ENCODE assay signal across 8 cellular contexts in the genomic region with DNA sequence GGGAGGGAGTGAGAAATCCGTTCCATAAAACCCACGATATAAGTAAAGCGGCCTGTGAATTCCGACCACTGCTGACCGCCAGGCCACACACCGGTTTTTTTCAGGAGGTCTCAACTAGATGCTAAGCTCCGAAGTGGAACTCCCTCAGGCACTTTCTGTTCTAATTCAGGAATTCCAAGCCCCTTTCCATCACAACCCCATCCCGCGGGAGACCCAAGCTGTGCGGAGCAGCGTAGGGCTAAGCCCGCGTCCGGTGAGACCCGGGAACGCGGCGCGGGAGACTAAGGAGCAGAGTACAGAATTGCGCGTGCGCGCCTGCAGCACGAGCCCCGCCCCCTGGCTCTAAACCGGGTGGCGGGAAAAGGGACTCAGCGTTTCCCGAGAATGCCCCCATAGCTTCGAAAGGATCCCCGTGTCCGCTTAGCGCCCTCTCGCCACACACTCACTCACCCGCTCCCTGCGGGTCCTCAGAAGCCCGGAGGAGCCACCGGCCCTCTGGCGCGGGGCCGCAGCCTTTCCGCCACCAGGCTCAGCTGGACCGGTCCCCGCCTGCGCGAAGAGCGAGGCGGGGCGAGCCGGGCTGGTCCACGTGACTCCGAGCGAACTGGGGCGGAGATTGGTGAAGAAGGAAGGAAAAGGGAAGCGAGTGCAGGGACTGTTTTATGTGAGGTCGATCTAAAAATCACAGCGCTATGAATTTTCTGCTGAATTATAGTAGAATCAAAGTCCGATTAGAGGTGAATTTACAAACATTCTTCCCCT. TPM values are rescaled to one million over a fixed set of nuclear protein-coding genes. Genes with fewer than 3 reads are reported as not detected.
DNase-seq lines count a peak whose midpoint lies in the region; ATAC-seq and TF ChIP-seq lines count a peak whose summit lies in the region.

A gene with protein sequence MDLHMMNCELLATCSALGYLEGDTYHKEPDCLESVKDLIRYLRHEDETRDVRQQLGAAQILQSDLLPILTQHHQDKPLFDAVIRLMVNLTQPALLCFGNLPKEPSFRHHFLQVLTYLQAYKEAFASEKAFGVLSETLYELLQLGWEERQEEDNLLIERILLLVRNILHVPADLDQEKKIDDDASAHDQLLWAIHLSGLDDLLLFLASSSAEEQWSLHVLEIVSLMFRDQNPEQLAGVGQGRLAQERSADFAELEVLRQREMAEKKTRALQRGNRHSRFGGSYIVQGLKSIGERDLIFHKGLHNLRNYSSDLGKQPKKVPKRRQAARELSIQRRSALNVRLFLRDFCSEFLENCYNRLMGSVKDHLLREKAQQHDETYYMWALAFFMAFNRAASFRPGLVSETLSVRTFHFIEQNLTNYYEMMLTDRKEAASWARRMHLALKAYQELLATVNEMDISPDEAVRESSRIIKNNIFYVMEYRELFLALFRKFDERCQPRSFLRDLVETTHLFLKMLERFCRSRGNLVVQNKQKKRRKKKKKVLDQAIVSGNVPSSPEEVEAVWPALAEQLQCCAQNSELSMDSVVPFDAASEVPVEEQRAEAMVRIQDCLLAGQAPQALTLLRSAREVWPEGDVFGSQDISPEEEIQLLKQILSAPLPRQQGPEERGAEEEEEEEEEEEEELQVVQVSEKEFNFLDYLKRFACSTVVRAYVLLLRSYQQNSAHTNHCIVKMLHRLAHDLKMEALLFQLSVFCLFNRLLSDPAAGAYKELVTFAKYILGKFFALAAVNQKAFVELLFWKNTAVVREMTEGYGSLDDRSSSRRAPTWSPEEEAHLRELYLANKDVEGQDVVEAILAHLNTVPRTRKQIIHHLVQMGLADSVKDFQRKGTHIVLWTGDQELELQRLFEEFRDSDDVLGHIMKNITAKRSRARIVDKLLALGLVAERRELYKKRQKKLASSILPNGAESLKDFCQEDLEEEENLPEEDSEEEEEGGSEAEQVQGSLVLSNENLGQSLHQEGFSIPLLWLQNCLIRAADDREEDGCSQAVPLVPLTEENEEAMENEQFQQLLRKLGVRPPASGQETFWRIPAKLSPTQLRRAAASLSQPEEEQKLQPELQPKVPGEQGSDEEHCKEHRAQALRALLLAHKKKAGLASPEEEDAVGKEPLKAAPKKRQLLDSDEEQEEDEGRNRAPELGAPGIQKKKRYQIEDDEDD (minus strand): TSS at position 567 of the 762 bp plus-strand sequence. CDS start 15,256 bp downstream, outside the sequence.

- no peaks in the 10 kb centered on the region for H3K36me3 ChIP-seq in Panc1 (ENCODE audit: control insufficient read depth, insufficient read depth, low read length)
- no peaks in the 10 kb centered on the region for H3K36me3 ChIP-seq in muscle layer of colon (ENCODE audit: insufficient read depth, low read length)

- intact Hi-C loops in Panc1 (cut with micrococcal nuclease; ENCODE audit: unreplicated experiment), result no loop called here

- BruUV-seq in Panc1 (replicated peaks; lab: Mats Ljungman, UMichigan), result TSS peak; percentile 91

- DNase-seq in DMS153 (lab: John Stamatoyannopoulos, UW) (peak; percentile 87), Panc1 (ENCODE audit: low read depth, low spot score) (peak; percentile 81)
- peak; percentile 84 for DNase-seq in Jurkat, Clone E6-1 (ENCODE audit: low read depth, low spot score)
- peak; percentile 75 for DNase-seq in activated T-cell treated with anti-CD3 and anti-CD28 coated beads, Interleukin-2, amount 50 U/mL, for 4 hours
- DNase-seq in stimulated activated CD8-positive, alpha-beta memory T cell treated with anti-CD3 and anti-CD28 coated beads, Interleukin-7, amount 100 ng/mL, for 24 hours (ENCODE audit: low read depth), result peak; percentile 66

- peak within 1 kb of the TSS; percentile 88 for H3K4me3 Mint-ChIP-seq in activated T-cell treated with anti-CD3 and anti-CD28 coated beads, Interleukin-2, amount 50 U/mL, for 4 hours

- TF ChIP-seq CTCF in Panc1 (IDR thresholded peaks at IDR 0.05), result no peak

- no peaks in the 10 kb centered on the region for H3K9me3 Mint-ChIP-seq in activated T-cell treated with anti-CD3 and anti-CD28 coated beads, Interleukin-2, amount 50 U/mL, for 4 hours

- H3K4me1 ChIP-seq in Panc1 (ENCODE audit: control insufficient read depth, insufficient read depth, low read length) (0 out of 2 replicates have a peak, but pooled peaks cover 5% of the 10 kb centered on the region), muscle layer of colon (ENCODE audit: insufficient read depth, low read length) (peaks cover 5% of the 10 kb centered on the region)

- H3K27ac ChIP-seq in Panc1 (ENCODE audit: low read length) (peak within 1 kb of the TSS; percentile 99), muscle layer of colon (ENCODE audit: low read depth, low read length) (peak within 1 kb of the TSS; percentile 81)

- H3K27me3 Mint-ChIP-seq in activated T-cell treated with anti-CD3 and anti-CD28 coated beads, Interleukin-2, amount 50 U/mL, for 4 hours (ENCODE audit: low read depth), result no peaks in the 10 kb centered on the region

- H3K27me3 ChIP-seq in Panc1 (ENCODE audit: control insufficient read depth, insufficient read depth, low read length) (no peaks in the 10 kb centered on the region), muscle layer of colon (ENCODE audit: control insufficient read depth in 1 of 2, insufficient read depth in 2 of 2, low read length in 2 of 2) (no peaks in the 10 kb centered on the region)

- H3K4me1 Mint-ChIP-seq in activated T-cell treated with anti-CD3 and anti-CD28 coated beads, Interleukin-2, amount 50 U/mL, for 4 hours (ENCODE audit: low read depth), result peaks cover 12% of the 10 kb centered on the region

- ATAC-seq in GM21576 (IDR thresholded peaks at IDR 0.05; ENCODE audit: unreplicated experiment) (peak; percentile 93), Panc1 (peak; percentile 99), esophagus mucosa (peak; percentile 96)
- ATAC-seq in activated T-cell treated with anti-CD3 and anti-CD28 coated beads, Interleukin-2, amount 50 U/mL, for 4 hours, result peak; percentile 98 to 99

- CTCF ChIA-PET in Panc1 (lab: Charles Lee), result interaction anchor here (0.5 to 0.6 kb wide), 2 partner anchors 15 to 92 kb away, joined by 4 to 6 read pairs; no protein-coding TSS in a partner anchor

- H3K9me3 ChIP-seq in Panc1 (ENCODE audit: control insufficient read depth, insufficient read depth, low read depth, low read length), result no peaks in the 10 kb centered on the region
- H3K9me3 ChIP-seq in muscle layer of colon (ENCODE audit: low read length), result no peaks in the 10 kb centered on the region

- peaks cover 4% of the 10 kb centered on the region for H3K36me3 Mint-ChIP-seq in activated T-cell treated with anti-CD3 and anti-CD28 coated beads, Interleukin-2, amount 50 U/mL, for 4 hours (ENCODE audit: insufficient read depth)

- H3K9ac ChIP-seq in muscle layer of colon (ENCODE audit: low read length), result peak within 1 kb of the TSS; percentile 94

- POLR2A ChIA-PET in Panc1 (lab: Charles Lee), result no interaction called here

- in situ Hi-C loops in Panc1 (cut with HindIII; ENCODE audit: low pct_unique_long_range_greater_than_20kb, low sequenced_read_pairs), result no loop called here

- H3K4me3 ChIP-seq in Jurkat, Clone E6-1 (ENCODE audit: low read length), result peak within 1 kb of the TSS; percentile 68
- H3K4me3 ChIP-seq in Panc1 (ENCODE audit: low read depth in 2 of 2, low read length in 2 of 2) (peak within 1 kb of the TSS; percentile 72 to 84), muscle layer of colon (ENCODE audit: low read depth in 1 of 2, low read length in 2 of 2) (peak within 1 kb of the TSS; percentile 55 to 91)

RNA-seq across cellular contexts. Expression of the gene that starts here (rescaled TPM):
- 93.6 TPM for polyA plus RNA-seq in Jurkat, Clone E6-1 (2012; ENCODE audit: insufficient read depth, insufficient read length)
- total RNA-seq in Panc1 (2021; ENCODE audit: unreplicated experiment) (46.2 TPM), esophagus mucosa (10.5 TPM)
- 21.2 TPM for polyA plus RNA-seq in Panc1 (2012; ENCODE audit: insufficient read length)
- total RNA-seq in activated T-cell treated with anti-CD3 and anti-CD28 coated beads, Interleukin-2, amount 50 U/mL, for 4 hours, result 10 to 100 TPM; 35.2 to 45.2 (median 36.6) TPM

Comparison
In these comparisons a context has a peak if more than half of its experiments do, and no peak if none do; other contexts are left out.
1. Peak in every context shown above with its lines: DNase-seq, ATAC-seq, H3K4me3 ChIP-seq and H3K27ac ChIP-seq.